ENCODE assay signal across 8 cellular contexts in genomic region chr3:45656575-45657363, GRCh38. TPM values are rescaled to one million over a fixed set of nuclear protein-coding genes. Genes with fewer than 3 reads are reported as not detected.
A peak's percentile ranks its signal among the peaks of the same experiment; 100 is the strongest.
DNase-seq lines count a peak whose midpoint lies in the region; ATAC-seq, FAIRE-seq and TF ChIP-seq lines count a peak whose summit lies in the region.

No MANE protein-coding gene starts in this region.

- ATAC-seq in HG03103 (IDR thresholded peaks at IDR 0.05; ENCODE audit: low read depth, unreplicated experiment): peak; percentile 52
- peak; percentile 92 for ATAC-seq in WTC11
- ATAC-seq in GM21390 (IDR thresholded peaks at IDR 0.05; ENCODE audit: unreplicated experiment): no peak

- POLR2A ChIA-PET in WTC11 (lab: Charles Lee): interaction anchor here (0.7 kb wide), 1 partner anchor 136 kb away, joined by 6 read pairs; no protein-coding TSS in a partner anchor

- peaks cover 21% of the 10 kb centered on the region for H3K4me1 Mint-ChIP-seq in WTC11

- no peak overlapping the region for H3K4me3 Mint-ChIP-seq in WTC11

- no peak overlapping the region for H3K9ac ChIP-seq in kidney (ENCODE audit: low read length in 2 of 2)

- CTCF ChIA-PET in WTC11 (lab: Charles Lee): interaction anchor here (0.6 to 4.1 kb wide), 40 partner anchors 9 to 616 kb away, joined by 3 to 52 read pairs (median 4); partner anchors contain the start of genes LIMD1 and SACM1L

- H3K4me3 ChIP-seq in cardiac fibroblast (replicated peaks in 1 of 2; ENCODE audit: low read depth in 2 of 2, low read length in 2 of 2) (no peak overlapping the region), kidney (ENCODE audit: low read length in 2 of 2) (no peak overlapping the region)

- no peaks in the 10 kb centered on the region for H3K9me3 ChIP-seq in kidney (ENCODE audit: control insufficient read depth in 1 of 2, low read length in 2 of 2)

- no peaks in the 10 kb centered on the region for H3K4me1 ChIP-seq in kidney (ENCODE audit: control insufficient read depth in 1 of 2, insufficient read depth in 1 of 2, low read depth in 1 of 2, low read length in 2 of 2)

- H3K27ac ChIP-seq in kidney (ENCODE audit: low read depth in 2 of 2, low read length in 2 of 2): no peak overlapping the region

- H3K27me3 Mint-ChIP-seq in WTC11 (ENCODE audit: low read depth): no peaks in the 10 kb centered on the region

- TF ChIP-seq CTCF in GM12873 (IDR thresholded peaks at IDR 0.05; ENCODE audit: insufficient read depth, low read depth, low read length, missing control alignments): peak; percentile 94
- TF ChIP-seq CTCF in WTC11 (IDR thresholded peaks at IDR 0.05): peak; percentile 85
- TF ChIP-seq CTCF in cardiac fibroblast (IDR thresholded peaks at IDR 0.05; ENCODE audit: low read depth, low read length): peak; percentile 91
- TF ChIP-seq CTCF in kidney (IDR thresholded peaks at IDR 0.05; ENCODE audit: borderline replicate concordance, extremely low read depth, insufficient read depth): peak; percentile 98

- intact Hi-C loops in kidney (cut with DNase I): loop anchor here (5.0 to 10.0 kb wide), 2 partner anchors 62 to 144 kb away; partner anchors contain the start of gene LIMD1

- peaks cover 8% of the 10 kb centered on the region for H3K36me3 Mint-ChIP-seq in WTC11

- no peak overlapping the region; the same call in 1 of the 2 replicates for H3K27ac Mint-ChIP-seq in WTC11

- H3K9me3 Mint-ChIP-seq in WTC11: peaks cover 6% of the 10 kb centered on the region

- no peak for FAIRE-seq in kidney (lab: Jason Lieb, UNC)

- H3K36me3 ChIP-seq in kidney (ENCODE audit: control insufficient read depth in 1 of 2, insufficient read depth in 2 of 2, low read length in 2 of 2): no peaks in the 10 kb centered on the region

- DNase-seq in NCI-H2227 treated with DMSO at 0.1 percent for 48 hours (lab: John Stamatoyannopoulos, UW): peak; percentile 54
- peak; percentile 87 for DNase-seq in WTC11 (ENCODE audit: low spot score)
- DNase-seq in cardiac fibroblast (ENCODE audit: low read depth in 2 of 2): peak; percentile 97 to 99
- peak; percentile 94 for DNase-seq in kidney
- DNase-seq in stimulated activated CD4-positive, alpha-beta T cell treated with anti-CD3 and anti-CD28 coated beads, Interleukin-1b, Interleukin-23, amount 100 ng/mL, for 48 hours: peak; percentile 86

TF ChIP-seq in WTC11, 78 proteins besides CTCF, POLR2A, EP300 and RAD21:
- TF ChIP-seq, protein P1, sequence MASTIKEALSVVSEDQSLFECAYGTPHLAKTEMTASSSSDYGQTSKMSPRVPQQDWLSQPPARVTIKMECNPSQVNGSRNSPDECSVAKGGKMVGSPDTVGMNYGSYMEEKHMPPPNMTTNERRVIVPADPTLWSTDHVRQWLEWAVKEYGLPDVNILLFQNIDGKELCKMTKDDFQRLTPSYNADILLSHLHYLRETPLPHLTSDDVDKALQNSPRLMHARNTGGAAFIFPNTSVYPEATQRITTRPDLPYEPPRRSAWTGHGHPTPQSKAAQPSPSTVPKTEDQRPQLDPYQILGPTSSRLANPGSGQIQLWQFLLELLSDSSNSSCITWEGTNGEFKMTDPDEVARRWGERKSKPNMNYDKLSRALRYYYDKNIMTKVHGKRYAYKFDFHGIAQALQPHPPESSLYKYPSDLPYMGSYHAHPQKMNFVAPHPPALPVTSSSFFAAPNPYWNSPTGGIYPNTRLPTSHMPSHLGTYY (CRISPR knock-in tag; IDR thresholded peaks at IDR 0.05): no peak
- TF ChIP-seq GABPB1 (CRISPR knock-in tag; IDR thresholded peaks at IDR 0.05): peak; percentile 31; the same call in 1 of the 2 replicates
- TF ChIP-seq E2F5 (CRISPR knock-in tag; IDR thresholded peaks at IDR 0.05): no peak
- peak; percentile 51; the same call in 1 of the 2 replicates for TF ChIP-seq FOXK1 (CRISPR knock-in tag; IDR thresholded peaks at IDR 0.05)

RNA-seq across cellular contexts. Expression of gene SACM1L, which starts 32.4 kb away (rescaled TPM):
- 79.0 to 80.3 TPM (median 79.6 TPM) in 3 replicates for total RNA-seq in WTC11 (2021)
- total RNA-seq in kidney: 53.1 TPM
- 27.1 TPM for polyA plus RNA-seq in kidney (ENCODE audit: insufficient read depth, low read depth, low replicate concordance)
